ENCODE assay signal across 1 cellular context in genomic region chr18:75201936-75202335, GRCh38.
TF ChIP-seq lines count a peak whose summit lies in the region.

No MANE protein-coding gene starts in this region.

TF ChIP-seq in HepG2, 621 proteins besides CTCF, POLR2A, EP300 and RAD21:
- TF ChIP-seq NR2C2 (CRISPR knock-in tag; IDR thresholded peaks at IDR 0.05; ENCODE audit: borderline replicate concordance) (no peak), TEF (CRISPR knock-in tag; IDR thresholded peaks at IDR 0.05) (no peak), CEBPZ (IDR thresholded peaks at IDR 0.05; ENCODE audit: low read length) (no peak), ZNF281 (CRISPR knock-in tag; IDR thresholded peaks at IDR 0.05; ENCODE audit: borderline replicate concordance) (no peak), ZNF800 (CRISPR knock-in tag; IDR thresholded peaks at IDR 0.05) (no peak), HOMEZ (CRISPR knock-in tag; IDR thresholded peaks at IDR 0.05; ENCODE audit: low read depth) (no peak), MATR3 (CRISPR knock-in tag; IDR thresholded peaks at IDR 0.05) (no peak)
